In genomic region chr7:6160191-6160623, GRCh38 we compare ENCODE assay signal across 8 cellular contexts. TPM values are rescaled to one million over a fixed set of nuclear protein-coding genes. Genes with fewer than 3 reads are reported as not detected.
A peak's percentile ranks its signal among the peaks of the same experiment; 100 is the strongest.
DNase-seq lines count a peak whose midpoint lies in the region; ATAC-seq and TF ChIP-seq lines count a peak whose summit lies in the region.

No MANE protein-coding gene starts in this region.

- H3K27ac ChIP-seq in esophagus squamous epithelium = peak overlapping the region in 3 of 4 donors; percentile 24 to 49 (median 26)

- DNase-seq in GM06990 (ENCODE audit: extremely low read depth, insufficient read length) = no peak
- peak; percentile 28 for DNase-seq in NT2/D1 (ENCODE audit: low read depth, low spot score)
- DNase-seq in esophagus squamous epithelium (lab: John Stamatoyannopoulos, UW) = no peak
- peak; percentile 82 for DNase-seq in myocyte (ENCODE audit: low read depth)
- DNase-seq in T-helper 1 cell = no peak

- no peak overlapping the region for H3K9ac ChIP-seq in NT2/D1 (ENCODE audit: insufficient read length, low read depth)

- H3K36me3 ChIP-seq in GM06990 (ENCODE audit: control insufficient read depth, insufficient read depth, low read length) (peaks cover 14% of the 10 kb centered on the region), NT2/D1 (ENCODE audit: insufficient read depth, insufficient read length, low read length) (peaks cover 94% of the 10 kb centered on the region), esophagus squamous epithelium (peaks cover 12 to 92% (median 23%) of the 10 kb centered on the region in 3 donors)

- 30 to 54% methylated on average over 7 to 10 of the region's 15 CpGs for WGBS in esophagus squamous epithelium, 2 donors

- no peaks in the 10 kb centered on the region for H3K9me3 ChIP-seq in NT2/D1 (ENCODE audit: insufficient read depth, low read length)
- no peaks in the 10 kb centered on the region for H3K9me3 ChIP-seq in esophagus squamous epithelium

- ATAC-seq in GM19397 (IDR thresholded peaks at IDR 0.05; ENCODE audit: unreplicated experiment) (no peak), HG02571 (IDR thresholded peaks at IDR 0.05; ENCODE audit: unreplicated experiment) (no peak), HG03159 (IDR thresholded peaks at IDR 0.05; ENCODE audit: unreplicated experiment) (no peak)

- no peak overlapping the region for H3K4me3 ChIP-seq in GM06990 (replicated peaks; ENCODE audit: low read depth, low read length)
- no peak overlapping the region for H3K4me3 ChIP-seq in NT2/D1 (ENCODE audit: insufficient read length, low read depth)
- no peak overlapping the region for H3K4me3 ChIP-seq in esophagus squamous epithelium

- TF ChIP-seq CTCF in GM06990 (IDR thresholded peaks at IDR 0.05; ENCODE audit: insufficient read depth, low read length, poor library complexity, severe bottlenecking) (peak; percentile 31), esophagus squamous epithelium (IDR thresholded peaks at IDR 0.05) (peak in 5 of 6 experiments; percentile 55 to 66 (median 62))

- no peak for TF ChIP-seq POLR2A in esophagus squamous epithelium (IDR thresholded peaks at IDR 0.05)

- no peaks in the 10 kb centered on the region for H3K27me3 ChIP-seq in GM06990 (replicated peaks; ENCODE audit: control insufficient read depth, insufficient read depth, low read length)
- no peaks in the 10 kb centered on the region for H3K27me3 ChIP-seq in NT2/D1 (ENCODE audit: insufficient read depth, insufficient read length)
- H3K27me3 ChIP-seq in esophagus squamous epithelium = no peaks in the 10 kb centered on the region

- intact Hi-C loops in esophagus squamous epithelium (cut with DNase I) = no loop called here

- H3K4me1 ChIP-seq in NT2/D1 (ENCODE audit: insufficient read depth, insufficient read length) = peaks cover 22% of the 10 kb centered on the region
- peaks cover 0 to 28% (median 9%) of the 10 kb centered on the region in 3 donors for H3K4me1 ChIP-seq in esophagus squamous epithelium

RNA-seq across cellular contexts. Expression of gene USP42, which starts 55.5 kb away (rescaled TPM):
- 1 to 10 TPM; 5.2 to 6.1 (median 5.6) TPM for total RNA-seq in esophagus squamous epithelium
- 8.4 and 8.6 TPM in 2 replicates for total RNA-seq in myocyte
- polyA plus RNA-seq in myocyte (2012) = 6.8 TPM

Comparison
In these comparisons a context has a peak if more than half of its experiments do, and no peak if none do; other contexts are left out.
1. DNase-seq: peak in NT2/D1 (single experiment) and myocyte (single experiment); none in GM06990 (single experiment), esophagus squamous epithelium (single experiment) and T-helper 1 cell (0 of 5).